8 cellular contexts compared by ENCODE assay signal in the genomic region with DNA sequence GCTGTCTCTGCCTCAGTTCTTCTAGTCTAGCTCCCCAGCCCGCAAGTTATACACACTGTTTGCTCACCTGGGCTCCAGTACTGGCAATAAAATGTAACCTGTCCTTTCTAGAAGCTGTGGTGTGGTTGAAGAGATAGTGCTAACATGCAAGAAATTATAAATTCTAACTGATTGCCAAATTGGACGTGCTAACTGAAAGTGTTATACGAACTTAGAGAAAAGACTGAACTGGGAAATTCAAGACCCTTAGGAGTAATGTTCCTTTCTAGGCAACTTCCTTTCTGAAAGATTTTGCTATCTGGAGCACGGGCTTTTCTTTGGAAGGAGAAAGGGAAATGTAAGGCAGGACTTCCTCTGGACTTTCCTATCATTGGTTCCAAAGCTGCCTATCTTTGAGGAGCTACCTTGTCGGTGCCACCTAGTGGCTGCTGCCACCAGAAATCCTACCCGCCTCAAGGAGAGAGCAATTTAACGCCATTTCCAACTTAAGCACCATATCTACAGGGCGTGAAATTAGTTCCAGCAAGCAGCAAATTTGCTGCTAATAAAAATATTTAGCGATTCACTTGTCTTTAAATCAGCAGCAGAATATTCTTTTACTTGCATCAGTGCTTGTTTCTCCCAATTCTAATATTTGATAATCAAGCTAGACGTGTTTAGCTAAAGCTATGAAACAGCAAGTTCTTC. TPM values are rescaled to one million over a fixed set of nuclear protein-coding genes. Genes with fewer than 3 reads are reported as not detected.
A peak's percentile ranks its signal among the peaks of the same experiment; 100 is the strongest.
DNase-seq lines count a peak whose midpoint lies in the region; ATAC-seq and TF ChIP-seq lines count a peak whose summit lies in the region.

No MANE protein-coding gene starts in this region.

- H3K4me1 ChIP-seq in DND-41 (ENCODE audit: insufficient read depth, low read length): no peaks in the 10 kb centered on the region
- H3K4me1 ChIP-seq in MM.1S (ENCODE audit: low read length): peaks cover 8% of the 10 kb centered on the region; the same call in 1 of the 2 replicates
- peaks cover 0 to 7% (median 2%) of the 10 kb centered on the region in 3 donors for H3K4me1 ChIP-seq in esophagus squamous epithelium
- H3K4me1 ChIP-seq in neuron (ENCODE audit: insufficient read depth, low read length): peaks cover 8% of the 10 kb centered on the region

- ATAC-seq in DND-41 (ENCODE audit: insufficient read depth, low read depth) (peak; percentile 80), GM21723 (IDR thresholded peaks at IDR 0.05; ENCODE audit: unreplicated experiment) (peak; percentile 63), GM18870 (IDR thresholded peaks at IDR 0.05; ENCODE audit: unreplicated experiment) (no peak)

- H3K4me3 ChIP-seq in DND-41 (ENCODE audit: low read depth in 1 of 2, low read length in 2 of 2) (no peak overlapping the region), MM.1S (ENCODE audit: low read length) (peak overlapping the region; percentile 53), esophagus squamous epithelium (no peak overlapping the region), neuron (ENCODE audit: low read length) (no peak overlapping the region)

- no peaks in the 10 kb centered on the region for H3K9me3 ChIP-seq in DND-41 (ENCODE audit: insufficient read depth, low read length, severe bottlenecking)
- H3K9me3 ChIP-seq in MM.1S (replicated peaks; ENCODE audit: insufficient read depth, low read length): no peaks in the 10 kb centered on the region
- no peaks in the 10 kb centered on the region for H3K9me3 ChIP-seq in esophagus squamous epithelium
- no peaks in the 10 kb centered on the region for H3K9me3 ChIP-seq in neuron (ENCODE audit: low read length)

- peaks cover under 1% of the 10 kb centered on the region for H3K27me3 ChIP-seq in DND-41 (ENCODE audit: insufficient read depth, low read length, poor library complexity)
- peaks cover 6% of the 10 kb centered on the region; the same call in 1 of the 2 replicates for H3K27me3 ChIP-seq in MM.1S (replicated peaks; ENCODE audit: insufficient read depth, low read length)
- peaks cover 0 to 29% (median 0%) of the 10 kb centered on the region in 4 donors for H3K27me3 ChIP-seq in esophagus squamous epithelium
- H3K27me3 ChIP-seq in neuron (ENCODE audit: insufficient read depth, low read length): no peaks in the 10 kb centered on the region

- H4K20me1 ChIP-seq in DND-41 (ENCODE audit: insufficient read depth, low read length) (no peaks in the 10 kb centered on the region), MM.1S (ENCODE audit: insufficient read depth, low read length) (no peaks in the 10 kb centered on the region)

- H3K9me2 ChIP-seq in MM.1S (replicated peaks; ENCODE audit: insufficient read depth, low read length): no peaks in the 10 kb centered on the region

- TF ChIP-seq CTCF in DND-41 (IDR thresholded peaks at IDR 0.05; ENCODE audit: borderline replicate concordance, extremely low read depth, low read length, poor library complexity, severe bottlenecking) (peak; percentile 66), MM.1S (IDR thresholded peaks at IDR 0.05; ENCODE audit: low read length) (peak; percentile 79), VCaP (conservative IDR thresholded peaks at IDR 0.05) (peak; percentile 78), esophagus squamous epithelium (IDR thresholded peaks at IDR 0.05) (peak in 4 of 6 experiments; percentile 18 to 54 (median 27))

- peak; percentile 46 for DNase-seq in DND-41
- peak; percentile 90 for DNase-seq in MM.1S
- no peak for DNase-seq in esophagus squamous epithelium (lab: John Stamatoyannopoulos, UW)
- no peak for DNase-seq in retina

- intact Hi-C loops in esophagus squamous epithelium (cut with DNase I): no loop called here

- H3K4me2 ChIP-seq in DND-41 (ENCODE audit: insufficient read depth, low read length) (peak overlapping the region; percentile 12; the same call in 1 of the 2 replicates), MM.1S (ENCODE audit: low read depth, low read length) (peak overlapping the region; percentile 68)

- WGBS in esophagus squamous epithelium, 2 donors: 68 to 72% methylated on average over 10 of the region's 10 CpGs

- H2AFZ ChIP-seq in DND-41 (ENCODE audit: low read depth, low read length) (0 out of 2 replicates have a peak overlapping the region, but pooled peaks have one; percentile 1), MM.1S (ENCODE audit: low read length) (peak overlapping the region; percentile 94), neuron (ENCODE audit: low read depth, low read length) (peak overlapping the region; percentile 68)

- no peak overlapping the region for H3K27ac ChIP-seq in DND-41 (ENCODE audit: low read length)
- H3K27ac ChIP-seq in MM.1S (ENCODE audit: low read length): no peak overlapping the region
- peak overlapping the region; percentile 37 for H3K27ac ChIP-seq in VCaP
- no peak overlapping the region for H3K27ac ChIP-seq in esophagus squamous epithelium

- H3F3A ChIP-seq in MM.1S (ENCODE audit: insufficient read depth, low read length): no peaks in the 10 kb centered on the region

- TF ChIP-seq POLR2A in esophagus squamous epithelium (IDR thresholded peaks at IDR 0.05): no peak

- no peak overlapping the region for H3K9ac ChIP-seq in DND-41 (ENCODE audit: low read depth, low read length)
- H3K9ac ChIP-seq in MM.1S (ENCODE audit: low read length): peak overlapping the region; percentile 6; the same call in 1 of the 2 replicates

- no peaks in the 10 kb centered on the region for H3K36me3 ChIP-seq in DND-41 (ENCODE audit: insufficient read depth, low read length)
- no peaks in the 10 kb centered on the region for H3K36me3 ChIP-seq in MM.1S (replicated peaks; ENCODE audit: insufficient read depth, low read length)
- no peaks in the 10 kb centered on the region for H3K36me3 ChIP-seq in esophagus squamous epithelium
- H3K36me3 ChIP-seq in neuron (ENCODE audit: insufficient read depth, low read length): no peaks in the 10 kb centered on the region

- H3K79me2 ChIP-seq in DND-41 (ENCODE audit: insufficient read depth, low read length) (no peaks in the 10 kb centered on the region), MM.1S (ENCODE audit: low read length) (no peaks in the 10 kb centered on the region)

RNA-seq across cellular contexts. Expression of gene TMEM218, which starts 12.7 kb away (rescaled TPM):
- 10 to 100 TPM in 3 of 4 donors, 1 to 10 TPM in 1; 7.5 to 17.3 (median 13.9) TPM for total RNA-seq in esophagus squamous epithelium

RNA-seq across cellular contexts. Expression of gene PKNOX2, which starts 40.5 kb away (rescaled TPM):
- total RNA-seq in esophagus squamous epithelium: 1 to 10 TPM in 2 of 4 donors, under 1 TPM in 1, not detected in 1; 0.40 to 5.9 (median 1.1) TPM

Comparison
In these comparisons a context has a peak if more than half of its experiments do, and no peak if none do; other contexts are left out.
1. DNase-seq: peak in DND-41 (single experiment) and MM.1S (single experiment); none in esophagus squamous epithelium (single experiment) and retina (single experiment).
2. H2AFZ ChIP-seq: peak in every context shown above with its lines; median percentile 94 in MM.1S; 68 in neuron; 1 in DND-41.
3. CTCF ChIP-seq: peak in every context shown above with its lines; median percentile 79 in MM.1S; 78 in VCaP; 66 in DND-41; 27 in esophagus squamous epithelium.